ENCODE assay signal across 10 cellular contexts in genomic region chr2:150403457-150403856, GRCh38.
A peak's percentile ranks its signal among the peaks of the same experiment; 100 is the strongest.
DNase-seq lines count a peak whose midpoint lies in the region; ATAC-seq and TF ChIP-seq lines count a peak whose summit lies in the region.
"Had no signal": no experiment of that assay in that cellular context is flagged by ENCODE, and none has a peak within 500 bp of the region (broad histone marks: within the 10 kb centered on the region; RNA-seq: fewer than 3 reads in every experiment).

No MANE protein-coding gene starts in this region.

- H2AFZ ChIP-seq in MM.1S (ENCODE audit: low read length) (peak overlapping the region; percentile 50), smooth muscle cell (ENCODE audit: low read depth) (no peak overlapping the region)

- 87% methylated on average over 2 of the region's 2 CpGs for WGBS in smooth muscle cell (ENCODE audit: low lambda C conversion rate)

- H3F3A ChIP-seq in MM.1S (ENCODE audit: insufficient read depth, low read length) (peaks cover 18% of the 10 kb centered on the region), smooth muscle cell (ENCODE audit: low read depth) (no peaks in the 10 kb centered on the region)

- peak overlapping the region; percentile 48 for H3K4me3 ChIP-seq in MM.1S (ENCODE audit: low read length)
- H3K4me3 ChIP-seq in smooth muscle cell = no peak overlapping the region
- H3K4me3 ChIP-seq: stomach had no signal

- H3K4me1 ChIP-seq in MM.1S (ENCODE audit: low read length) (peaks cover 25% of the 10 kb centered on the region), smooth muscle cell (ENCODE audit: low read depth) (peaks cover 8% of the 10 kb centered on the region)
- H3K4me1 ChIP-seq: stomach had no signal

- DNase-seq in NCI-H510A treated with DMSO at 0.1 percent for 48 hours (lab: John Stamatoyannopoulos, UW) = peak; percentile 12
- no peak for DNase-seq in NCI-H510A (lab: John Stamatoyannopoulos, UW)
- peak; percentile 95 for DNase-seq in MM.1S
- peak; percentile 32 for DNase-seq in renal cortical epithelial cell (ENCODE audit: low read depth)
- DNase-seq in activated T-cell treated with anti-CD3 and anti-CD28 coated beads, Interleukin-2, amount 50 U/mL, for 1 hour = no peak
- DNase-seq in activated CD4-positive, alpha-beta T cell treated with anti-CD3 and anti-CD28 coated beads for 48 hours = no peak
- DNase-seq in smooth muscle cell (lab: John Stamatoyannopoulos, UW; ENCODE audit: unreplicated experiment) = no peak
- DNase-seq: cerebellar nuclear complex, stomach had no signal

- TF ChIP-seq CTCF in MM.1S (IDR thresholded peaks at IDR 0.05; ENCODE audit: low read length) (no peak), smooth muscle cell (IDR thresholded peaks at IDR 0.05; ENCODE audit: borderline replicate concordance, insufficient read depth, poor library complexity, severe bottlenecking) (no peak)

- H3K9ac ChIP-seq in MM.1S (ENCODE audit: low read length) (peak overlapping the region; percentile 66), smooth muscle cell (ENCODE audit: low read depth) (no peak overlapping the region)

- H3K9me3 ChIP-seq in MM.1S (replicated peaks; ENCODE audit: insufficient read depth, low read length) (no peaks in the 10 kb centered on the region), smooth muscle cell (replicated peaks; ENCODE audit: low read depth) (no peaks in the 10 kb centered on the region)
- H3K9me3 ChIP-seq: stomach had no signal

- H3K79me2 ChIP-seq in MM.1S (ENCODE audit: low read length) = no peaks in the 10 kb centered on the region
- no peaks in the 10 kb centered on the region for H3K79me2 ChIP-seq in smooth muscle cell (ENCODE audit: low read depth)

- no peaks in the 10 kb centered on the region for H3K9me2 ChIP-seq in MM.1S (replicated peaks; ENCODE audit: insufficient read depth, low read length)

- H3K4me2 ChIP-seq in MM.1S (ENCODE audit: low read depth, low read length) = peak overlapping the region; percentile 73
- no peak overlapping the region for H3K4me2 ChIP-seq in smooth muscle cell

- H3K36me3 ChIP-seq in MM.1S (replicated peaks; ENCODE audit: insufficient read depth, low read length) (no peaks in the 10 kb centered on the region), smooth muscle cell (ENCODE audit: low read depth) (no peaks in the 10 kb centered on the region)
- H3K36me3 ChIP-seq: stomach had no signal

- H3K27ac ChIP-seq in MM.1S (ENCODE audit: low read length) = peak overlapping the region; percentile 95
- H3K27ac ChIP-seq in smooth muscle cell (ENCODE audit: low read depth) = no peak overlapping the region
- H3K27ac ChIP-seq: stomach had no signal

- peak; percentile 96 for ATAC-seq in HG02610 (IDR thresholded peaks at IDR 0.05; ENCODE audit: unreplicated experiment)

- H4K20me1 ChIP-seq in MM.1S (ENCODE audit: insufficient read depth, low read length) (no peaks in the 10 kb centered on the region), smooth muscle cell (ENCODE audit: low read depth) (no peaks in the 10 kb centered on the region)

- H3K27me3 ChIP-seq in MM.1S (replicated peaks; ENCODE audit: insufficient read depth, low read length) = no peaks in the 10 kb centered on the region
- no peaks in the 10 kb centered on the region for H3K27me3 ChIP-seq in smooth muscle cell (ENCODE audit: low read depth)
- H3K27me3 ChIP-seq: stomach had no signal

Comparison
In these comparisons a context has a peak if more than half of its experiments do, and no peak if none do; other contexts are left out.
1. DNase-seq: peak in NCI-H510A treated with DMSO at 0.1 percent for 48 hours (single experiment), MM.1S (single experiment) and renal cortical epithelial cell (single experiment); none in NCI-H510A (single experiment), activated T-cell treated with anti-CD3 and anti-CD28 coated beads, Interleukin-2, amount 50 U/mL, for 1 hour (single experiment), activated CD4-positive, alpha-beta T cell treated with anti-CD3 and anti-CD28 coated beads for 48 hours (single experiment) and smooth muscle cell (single experiment).